Comparison of ENCODE assay signal across 30 cellular contexts in genomic region chr1:182133181-182133580, GRCh38.
"Had no signal": no experiment of that assay in that cellular context is flagged by ENCODE, and none has a peak within 500 bp of the region (broad histone marks: within the 10 kb centered on the region; RNA-seq: fewer than 3 reads in every experiment).

No MANE protein-coding gene starts in this region.

- H3K4me3 ChIP-seq: adrenal gland, ascending aorta, body of pancreas, breast epithelium, cardiac muscle cell had no signal

- H3K27me3 ChIP-seq: adrenal gland, ascending aorta, body of pancreas, brain microvascular endothelial cell, breast epithelium, cardiac muscle cell had no signal

- H3K9me3 ChIP-seq: adrenal gland, ascending aorta, body of pancreas had no signal

- H3K4me1 ChIP-seq: ascending aorta, breast epithelium had no signal

- H3K36me3 ChIP-seq: adrenal gland, ascending aorta, brain microvascular endothelial cell, breast epithelium, cardiac muscle cell had no signal

- DNase-seq: activated effector memory CD4-positive, alpha-beta T cell treated with anti-CD3 and anti-CD28 coated beads, Interleukin-2, amount 50 U/mL, for 16 hours; activated effector memory CD4-positive, alpha-beta T cell treated with Interleukin-2 at 50 U/mL for 16 hours; activated gamma-delta T cell; activated gamma-delta T cell treated with Interleukin-2 at 50 U/mL for 16 hours; activated naive CD4-positive, alpha-beta T cell; activated naive CD4-positive, alpha-beta T cell treated with anti-CD3 and anti-CD28 coated beads for 36 hours; activated naive CD4-positive, alpha-beta T cell treated with anti-CD3 and anti-CD28 coated beads, Interleukin-2, amount 10 ng/mL, durations not matched to agents 7 days and 5 days; activated naive CD4-positive, alpha-beta T cell treated with anti-CD3 and anti-CD28 coated beads, Interleukin-2, amount 50 U/mL, for 16 hours; activated naive CD4-positive, alpha-beta T cell treated with Interleukin-2 at 50 U/mL for 16 hours; activated naive CD8-positive, alpha-beta T cell treated with anti-CD3 and anti-CD28 coated beads for 36 hours; activated naive CD8-positive, alpha-beta T cell treated with anti-CD3 and anti-CD28 coated beads, Interleukin-2, amount 10 ng/mL, durations not matched to agents 7 days and 5 days; activated naive CD8-positive, alpha-beta T cell treated with anti-CD3 and anti-CD28 coated beads, Interleukin-2, amount 50 U/mL, for 24 hours; activated T-cell treated with anti-CD3 and anti-CD28 coated beads, Interleukin-2, amount 50 U/mL, for 1 hour; activated T-cell treated with anti-CD3 and anti-CD28 coated beads, Interleukin-2, amount 50 U/mL, for 24 hours; activated T-cell treated with anti-CD3 and anti-CD28 coated beads, Interleukin-2, amount 50 U/mL, for 4 hours; activated T-cell treated with anti-CD3 and anti-CD28 coated beads, Interleukin-2, amount 50 U/mL, for 48 hours; activated T-cell treated with anti-CD3 and anti-CD28 coated beads, Interleukin-2, amount 50 U/mL, for 72 hours; adrenal gland; amniotic stem cell; amygdala; anterior cingulate cortex; aorta; body of pancreas; brain microvascular endothelial cell; caudate nucleus; central memory CD4-positive, alpha-beta T cell; cerebellar nuclear complex had no signal

- H3K27ac ChIP-seq: adrenal gland, ascending aorta, body of pancreas, brain microvascular endothelial cell, breast epithelium, cardiac muscle cell had no signal
